ENCODE assay signal across 8 cellular contexts in the genomic region with DNA sequence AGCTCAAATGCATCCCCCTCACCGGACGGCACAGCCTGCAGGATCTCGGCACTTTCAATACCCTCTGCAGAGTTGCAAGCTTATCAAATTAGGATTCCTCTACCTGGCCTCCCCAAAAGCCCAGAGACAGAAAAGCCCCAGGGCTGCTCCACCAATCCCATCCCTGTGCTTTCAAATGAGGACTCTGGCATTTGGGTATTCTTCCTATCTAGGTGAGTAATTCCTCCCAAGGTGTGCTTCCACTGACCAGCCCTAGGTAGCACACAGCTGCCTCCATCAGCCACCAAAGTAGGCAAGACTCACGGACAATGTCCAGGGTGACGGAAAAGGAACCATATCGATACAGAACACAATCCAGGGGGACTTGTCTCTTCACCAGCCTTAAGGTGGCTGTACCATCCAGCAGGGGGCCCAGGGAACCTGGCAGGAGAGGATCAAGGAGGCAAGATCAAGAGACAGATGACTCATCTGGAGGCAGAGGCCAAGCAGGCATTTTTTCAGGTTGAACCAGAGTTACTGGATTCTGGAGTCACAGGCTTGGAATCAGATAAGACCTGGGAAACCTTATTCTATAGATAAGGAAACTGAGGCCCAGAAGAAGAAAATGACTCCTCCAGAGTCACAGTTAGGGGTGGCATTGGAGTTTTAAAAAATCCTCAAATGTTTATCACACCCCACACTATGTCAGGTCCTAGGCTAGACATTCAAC. TPM values are rescaled to one million over a fixed set of nuclear protein-coding genes. Genes with fewer than 3 reads are reported as not detected.
DNase-seq lines count a peak whose midpoint lies in the region; ATAC-seq and TF ChIP-seq lines count a peak whose summit lies in the region.

No MANE protein-coding gene starts in this region.

- TF ChIP-seq CTCF in GM13977 (IDR thresholded peaks at IDR 0.05; ENCODE audit: extremely low read depth, insufficient read depth, missing control alignments), result peak; percentile 41
- peak in 4 of 6 experiments; percentile 19 to 66 (median 55) for TF ChIP-seq CTCF in Peyer's patch (IDR thresholded peaks at IDR 0.05)
- no peak for TF ChIP-seq CTCF in mesothelial cell of epicardium (IDR thresholded peaks at IDR 0.05; ENCODE audit: unreplicated experiment)
- TF ChIP-seq CTCF in left ventricle myocardium inferior (IDR thresholded peaks at IDR 0.05; ENCODE audit: borderline replicate concordance), result no peak

- H3K27me3 Mint-ChIP-seq in activated naive CD8-positive, alpha-beta T cell treated with anti-CD3 and anti-CD28 coated beads, Interleukin-2, amount 50 U/mL, for 24 hours, result no peaks in the 10 kb centered on the region
- H3K27me3 Mint-ChIP-seq in mesothelial cell of epicardium (ENCODE audit: low read depth), result no peaks in the 10 kb centered on the region

- H3K27ac ChIP-seq in Peyer's patch, result peak overlapping the region in 1 of 4 donors; percentile 4
- H3K27ac ChIP-seq in left ventricle myocardium inferior (replicated peaks), result no peak overlapping the region

- H3K4me1 ChIP-seq in Peyer's patch, result peaks cover 0 to 10% (median 0%) of the 10 kb centered on the region in 4 donors
- H3K4me1 ChIP-seq in left ventricle myocardium inferior, result no peaks in the 10 kb centered on the region

- TF ChIP-seq POLR2A in Peyer's patch (IDR thresholded peaks at IDR 0.05), result no peak

- H3K4me3 ChIP-seq in Peyer's patch (no peak overlapping the region), left ventricle myocardium inferior (no peak overlapping the region)

- DNase-seq in GM13977 (ENCODE audit: low spot score) (no peak), Peyer's patch (peak; percentile 30 to 77 (median 56)), mesothelial cell of epicardium (ENCODE audit: low spot score in 2 of 2, unreplicated experiment in 2 of 2) (no peak), cerebellar nuclear complex (lab: John Stamatoyannopoulos, UW) (no peak), COR-L47 (lab: John Stamatoyannopoulos, UW) (no peak), left ventricle myocardium inferior (no peak)
- peak; percentile 57 for DNase-seq in activated naive CD8-positive, alpha-beta T cell treated with anti-CD3 and anti-CD28 coated beads, Interleukin-2, amount 50 U/mL, for 24 hours

- in situ Hi-C loops in GM13977 (cut with MboI; ENCODE audit: low pct_unique_long_range_greater_than_20kb, low sequenced_read_pairs, unreplicated experiment), result no loop called here

- intact Hi-C loops in left ventricle myocardium inferior (cut with micrococcal nuclease), result no loop called here

- no peak overlapping the region for H3K4me3 Mint-ChIP-seq in activated naive CD8-positive, alpha-beta T cell treated with anti-CD3 and anti-CD28 coated beads, Interleukin-2, amount 50 U/mL, for 24 hours
- H3K4me3 Mint-ChIP-seq in mesothelial cell of epicardium, result no peak overlapping the region

- H3K36me3 ChIP-seq in Peyer's patch (peaks cover 0 to 36% (median 0%) of the 10 kb centered on the region in 3 donors), left ventricle myocardium inferior (peaks cover 18% of the 10 kb centered on the region)

- H3K27ac Mint-ChIP-seq in activated naive CD8-positive, alpha-beta T cell treated with anti-CD3 and anti-CD28 coated beads, Interleukin-2, amount 50 U/mL, for 24 hours, result peak overlapping the region; percentile 10
- peak overlapping the region; percentile 26 for H3K27ac Mint-ChIP-seq in mesothelial cell of epicardium

- ATAC-seq in activated naive CD8-positive, alpha-beta T cell treated with anti-CD3 and anti-CD28 coated beads, Interleukin-2, amount 50 U/mL, for 24 hours, result peak; percentile 77
- ATAC-seq in HG02623 (IDR thresholded peaks at IDR 0.05; ENCODE audit: unreplicated experiment), result no peak

- no peaks in the 10 kb centered on the region for H3K9me3 Mint-ChIP-seq in activated naive CD8-positive, alpha-beta T cell treated with anti-CD3 and anti-CD28 coated beads, Interleukin-2, amount 50 U/mL, for 24 hours
- no peaks in the 10 kb centered on the region for H3K9me3 Mint-ChIP-seq in mesothelial cell of epicardium

- peaks cover 9% of the 10 kb centered on the region for H3K4me1 Mint-ChIP-seq in activated naive CD8-positive, alpha-beta T cell treated with anti-CD3 and anti-CD28 coated beads, Interleukin-2, amount 50 U/mL, for 24 hours
- H3K4me1 Mint-ChIP-seq in mesothelial cell of epicardium, result peaks cover 2% of the 10 kb centered on the region

- H3K9me3 ChIP-seq in Peyer's patch, result no peaks in the 10 kb centered on the region
- H3K9me3 ChIP-seq in left ventricle myocardium inferior (replicated peaks), result no peaks in the 10 kb centered on the region

- peaks cover 27% of the 10 kb centered on the region for H3K36me3 Mint-ChIP-seq in activated naive CD8-positive, alpha-beta T cell treated with anti-CD3 and anti-CD28 coated beads, Interleukin-2, amount 50 U/mL, for 24 hours (ENCODE audit: low read depth)
- peaks cover 5% of the 10 kb centered on the region for H3K36me3 Mint-ChIP-seq in mesothelial cell of epicardium

- no peaks in the 10 kb centered on the region for H3K27me3 ChIP-seq in Peyer's patch
- H3K27me3 ChIP-seq in left ventricle myocardium inferior (ENCODE audit: low read depth), result no peaks in the 10 kb centered on the region

RNA-seq across cellular contexts. Expression of gene PMEL, which starts 9.9 kb away (rescaled TPM):
- 1 to 10 TPM; 2.5 to 10.0 (median 3.0) TPM for total RNA-seq in Peyer's patch
- total RNA-seq in mesothelial cell of epicardium, result 3.6 to 5.3 TPM (median 5.1 TPM) in 3 replicates
- 0.16 TPM for total RNA-seq in left ventricle myocardium inferior

RNA-seq across cellular contexts. Expression of gene CDK2, which starts 10.7 kb away (rescaled TPM):
- total RNA-seq in Peyer's patch, result 10 to 100 TPM in 3 of 4 donors, 1 to 10 TPM in 1; 7.7 to 55.3 (median 13.4) TPM
- 52.0 to 54.0 TPM (median 52.4 TPM) in 3 replicates for total RNA-seq in mesothelial cell of epicardium
- 7.3 TPM for total RNA-seq in left ventricle myocardium inferior

RNA-seq across cellular contexts. Expression of gene RAB5B, which starts 17.9 kb away (rescaled TPM):
- 10 to 100 TPM; 70.7 to 96.6 (median 84.2) TPM for total RNA-seq in Peyer's patch
- total RNA-seq in mesothelial cell of epicardium, result 99.3 to 104 TPM (median 101 TPM) in 3 replicates
- 111 TPM for total RNA-seq in left ventricle myocardium inferior

RNA-seq across cellular contexts. Expression of gene DGKA, which starts 25.0 kb away (rescaled TPM):
- total RNA-seq in Peyer's patch (100 to 1,000 TPM; 181 to 447 (median 331) TPM), mesothelial cell of epicardium (29.7 to 42.2 TPM (median 33.5 TPM) in 3 replicates), left ventricle myocardium inferior (6.5 TPM)

RNA-seq across cellular contexts. Expression of gene PYM1, which starts 28.3 kb away (rescaled TPM):
- total RNA-seq in Peyer's patch (10 to 100 TPM; 49.1 to 63.7 (median 52.4) TPM), mesothelial cell of epicardium (21.1 to 23.8 TPM (median 22.9 TPM) in 3 replicates), left ventricle myocardium inferior (14.8 TPM)

Comparison
In these comparisons a context has a peak if more than half of its experiments do, and no peak if none do; other contexts are left out.
1. DNase-seq: peak in Peyer's patch (3 of 3) and activated naive CD8-positive, alpha-beta T cell treated with anti-CD3 and anti-CD28 coated beads, Interleukin-2, amount 50 U/mL, for 24 hours (single experiment); none in GM13977 (single experiment), mesothelial cell of epicardium (0 of 2), cerebellar nuclear complex (0 of 2), COR-L47 (single experiment) and left ventricle myocardium inferior (single experiment).
2. CTCF ChIP-seq: peak in GM13977 (single experiment) and Peyer's patch (4 of 6); none in mesothelial cell of epicardium (single experiment) and left ventricle myocardium inferior (single experiment).